Comparison of ENCODE assay signal across 8 cellular contexts in the genomic region with DNA sequence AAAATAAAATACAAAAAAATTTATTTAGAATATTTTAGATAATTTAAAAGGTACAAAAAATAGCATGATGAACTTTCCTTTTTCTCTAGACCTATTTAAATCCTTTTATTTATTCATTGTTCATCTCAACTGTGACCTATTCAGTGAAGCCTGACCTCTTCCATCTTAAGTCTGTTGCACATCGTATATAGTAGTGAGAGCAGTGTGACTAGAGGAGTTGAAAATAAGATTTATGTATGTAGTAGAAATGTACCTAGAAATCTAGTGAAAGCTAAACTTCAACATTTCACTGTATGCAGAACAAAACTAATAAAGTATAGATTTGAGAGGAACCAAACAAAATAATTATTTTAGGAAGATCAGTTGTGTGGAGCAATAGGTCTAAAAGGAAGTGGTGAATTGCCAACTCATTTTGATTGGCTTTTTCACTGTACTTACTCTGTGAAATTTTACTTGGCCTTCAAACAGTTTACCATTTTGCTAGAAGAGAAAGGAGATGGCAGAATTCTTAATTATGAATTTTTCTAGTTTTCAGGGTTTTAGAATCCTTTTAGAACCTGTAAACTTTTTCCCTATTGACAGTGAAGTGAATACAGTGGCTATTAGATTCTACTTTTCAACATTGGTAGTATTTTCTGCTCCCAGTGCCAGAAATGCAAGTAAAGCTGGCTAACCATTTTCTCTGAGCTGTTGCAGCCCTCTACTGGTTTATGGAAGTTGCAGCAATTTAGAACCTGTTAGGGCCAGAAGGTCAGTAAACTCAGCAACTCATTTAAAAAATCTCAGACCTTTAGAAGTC. TPM values are rescaled to one million over a fixed set of nuclear protein-coding genes. Genes with fewer than 3 reads are reported as not detected.
DNase-seq lines count a peak whose midpoint lies in the region; ATAC-seq lines count a peak whose summit lies in the region.

No MANE protein-coding gene starts in this region.

- DNase-seq in COLO668 (lab: John Stamatoyannopoulos, UW; ENCODE audit: unreplicated experiment) (peak; percentile 9), HT1080 (ENCODE audit: low read depth) (peak; percentile 60), OCI-M1 (lab: John Stamatoyannopoulos, UW) (peak; percentile 94), brain pericyte (ENCODE audit: low read depth, low spot score) (peak; percentile 15), inferior parietal cortex (ENCODE audit: extremely low spot score) (peak; percentile 79)
- DNase-seq in stimulated activated naive B cell treated with anti-CD40 and anti-IgM and Interleukin-4, amounts not matched to agents 10 μg/mL and 1 μg/mL and 100 μg/mL, for 72 hours, result no peak

- peaks cover 34 to 65% of the 10 kb centered on the region in 2 donors for H3K4me1 Mint-ChIP-seq in stimulated activated naive B cell treated with anti-CD40 and anti-IgM and Interleukin-4, amounts not matched to agents 10 μg/mL and 1 μg/mL and 100 μg/mL, for 72 hours

- no peaks in the 10 kb centered on the region for H3K9me3 Mint-ChIP-seq in stimulated activated naive B cell treated with anti-CD40 and anti-IgM and Interleukin-4, amounts not matched to agents 10 μg/mL and 1 μg/mL and 100 μg/mL, for 72 hours

- H3K4me3 Mint-ChIP-seq in stimulated activated naive B cell treated with anti-CD40 and anti-IgM and Interleukin-4, amounts not matched to agents 10 μg/mL and 1 μg/mL and 100 μg/mL, for 72 hours, result peak overlapping the region; percentile 60 to 64

- no peaks in the 10 kb centered on the region for H3K27me3 Mint-ChIP-seq in stimulated activated naive B cell treated with anti-CD40 and anti-IgM and Interleukin-4, amounts not matched to agents 10 μg/mL and 1 μg/mL and 100 μg/mL, for 72 hours

- ATAC-seq in GM18868 (IDR thresholded peaks at IDR 0.05; ENCODE audit: unreplicated experiment) (peak; percentile 42), GM19467 (IDR thresholded peaks at IDR 0.05; ENCODE audit: unreplicated experiment) (no peak)
- ATAC-seq in stimulated activated naive B cell treated with anti-CD40 and anti-IgM and Interleukin-4, amounts not matched to agents 10 μg/mL and 1 μg/mL and 100 μg/mL, for 72 hours (replicated peaks), result peak; percentile 57 to 59

- peak overlapping the region; percentile 92 for H3K27ac Mint-ChIP-seq in stimulated activated naive B cell treated with anti-CD40 and anti-IgM and Interleukin-4, amounts not matched to agents 10 μg/mL and 1 μg/mL and 100 μg/mL, for 72 hours

- peaks cover 0 to 13% of the 10 kb centered on the region in 2 donors for H3K36me3 Mint-ChIP-seq in stimulated activated naive B cell treated with anti-CD40 and anti-IgM and Interleukin-4, amounts not matched to agents 10 μg/mL and 1 μg/mL and 100 μg/mL, for 72 hours

RNA-seq across cellular contexts. Expression of a gene that starts 11.1 kb away (rescaled TPM):
- total RNA-seq in HT1080 (2014; rRNA removed; shearing (Covaris generic)), result 5.8 and 9.3 TPM in 2 replicates
- 4.0 and 4.2 TPM in 2 replicates for polyA plus RNA-seq in HT1080 (2015; cell fraction: cytosol; rRNA removed)
- polyA plus RNA-seq in HT1080 (2015; cell fraction: nucleus; rRNA removed), result 8.2 and 10.4 TPM in 2 replicates

RNA-seq across cellular contexts. Expression of a gene that starts 45.1 kb away (rescaled TPM):
- total RNA-seq in HT1080 (2014; rRNA removed; shearing (Covaris generic)), result 227 and 256 TPM in 2 replicates
- 157 and 162 TPM in 2 replicates for polyA plus RNA-seq in HT1080 (2015; cell fraction: cytosol; rRNA removed)
- 78.2 and 81.4 TPM in 2 replicates for polyA plus RNA-seq in HT1080 (2015; cell fraction: nucleus; rRNA removed)
